Comparison of ENCODE assay signal across 1 cellular context in genomic region chr21:36630485-36631206, GRCh38.
TF ChIP-seq lines count a peak whose summit lies in the region.

No MANE protein-coding gene starts in this region.

TF ChIP-seq in GM23338, 12 proteins besides CTCF, POLR2A, EP300 and RAD21 (continued from another document):
- no peak for TF ChIP-seq ZNF462 (CRISPR knock-in tag; IDR thresholded peaks at IDR 0.05)
TF ChIP-seq in GM23338: peak in this region for 0.
